15 cellular contexts compared by ENCODE assay signal in genomic region chr14:32205984-32206383, GRCh38. TPM values are rescaled to one million over a fixed set of nuclear protein-coding genes. Genes with fewer than 3 reads are reported as not detected.
DNase-seq lines count a peak whose midpoint lies in the region; ATAC-seq, FAIRE-seq and TF ChIP-seq lines count a peak whose summit lies in the region.
"Had no signal": no experiment of that assay in that cellular context is flagged by ENCODE, and none has a peak within 500 bp of the region (broad histone marks: within the 10 kb centered on the region; RNA-seq: fewer than 3 reads in every experiment).

No MANE protein-coding gene starts in this region.

- no TSS peak for BruUV-seq in GM12878 (replicated peaks; lab: Mats Ljungman, UMichigan)

- peak overlapping the region in 2 of 4 donors; percentile 39 to 43 for H3K4me3 Mint-ChIP-seq in CD4-positive, CD25-positive, alpha-beta regulatory T cell
- no peak overlapping the region for H3K4me3 Mint-ChIP-seq in mesothelial cell of epicardium
- H3K4me3 Mint-ChIP-seq: activated T-helper 1 cell treated with anti-CD3 and anti-CD28 coated beads, Interleukin-12 subunit alpha, Interleukin-12 subunit beta, Interleukin-2, Interleukin-4 antibody, amounts not matched to agents 30 ng/mL and 10 ng/mL and 1 ng/mL, durations not matched to agents 14 hours and 24 hours and 36 hours had no signal

- peak; percentile 96 to 99 for TF ChIP-seq EP300 in GM12878 (IDR thresholded peaks at IDR 0.05; ENCODE audit: borderline replicate concordance in 1 of 2, control insufficient read depth in 1 of 2, low read depth in 2 of 2, low read length in 2 of 2)

- peak in 2 of 3 donors; percentile 9 to 10 for DNase-seq in CD4-positive, CD25-positive, alpha-beta regulatory T cell
- DNase-seq in KBM-7 (peak; percentile 50), GM12878 (ENCODE audit: low read depth, low spot score) (peak; percentile 45), mesothelial cell of epicardium (ENCODE audit: low spot score in 2 of 2, unreplicated experiment in 2 of 2) (no peak), NCI-H187 treated with DMSO at 0.1 percent for 48 hours (lab: John Stamatoyannopoulos, UW) (no peak)
- DNase-seq in stimulated activated CD4-positive, alpha-beta T cell treated with anti-CD3 and anti-CD28 coated beads, Interleukin-1b, Interleukin-23, amount 100 ng/mL, for 48 hours = no peak
- DNase-seq: Peyer's patch had no signal

- RAD21 ChIA-PET in GM12878 (lab: Charles Lee; ENCODE audit: unreplicated experiment) = interaction anchor here (0.7 to 1.0 kb wide), 3 partner anchors 14 to 49 kb away, joined by 3 to 5 read pairs (median 4); no protein-coding TSS in a partner anchor

- intact Hi-C loops in GM12878 (cut with micrococcal nuclease; ENCODE audit: unreplicated experiment) = loop anchor here (2.0 kb wide), 1 partner anchor 47 kb away; no protein-coding TSS in a partner anchor

- no peak overlapping the region for H3K9ac ChIP-seq in GM12878 (ENCODE audit: control insufficient read depth, insufficient read depth, low read length)

- H3K36me3 ChIP-seq in CD4-positive, CD25-positive, alpha-beta regulatory T cell (ENCODE audit: control insufficient read depth, insufficient read depth, low read length) = no peaks in the 10 kb centered on the region
- H3K36me3 ChIP-seq in GM12878 (ENCODE audit: control insufficient read depth in 2 of 2, insufficient read depth in 2 of 2, low read length in 1 of 2) = no peaks in the 10 kb centered on the region
- H3K36me3 ChIP-seq: Peyer's patch had no signal

- H3K27ac ChIP-seq in CD4-positive, CD25-positive, alpha-beta regulatory T cell (ENCODE audit: insufficient read depth, low read length, poor library complexity, severe bottlenecking) = no peak overlapping the region
- no peak overlapping the region for H3K27ac ChIP-seq in GM12878 (ENCODE audit: control insufficient read depth, insufficient read depth)
- H3K27ac ChIP-seq: epithelial cell of prostate, Peyer's patch, VCaP had no signal

- POLR2A ChIA-PET in GM12878 (lab: Charles Lee) = no interaction called here

- H3K4me3 ChIP-seq in CD4-positive, CD25-positive, alpha-beta regulatory T cell (ENCODE audit: low read depth, low read length) = no peak overlapping the region
- no peak overlapping the region for H3K4me3 ChIP-seq in GM12878
- H3K4me3 ChIP-seq: Peyer's patch had no signal

- peaks cover 5 to 31% (median 20%) of the 10 kb centered on the region in 4 donors for H3K4me1 Mint-ChIP-seq in CD4-positive, CD25-positive, alpha-beta regulatory T cell
- peaks cover 12% of the 10 kb centered on the region for H3K4me1 Mint-ChIP-seq in mesothelial cell of epicardium

- H3K9me3 ChIP-seq in CD4-positive, CD25-positive, alpha-beta regulatory T cell (ENCODE audit: control insufficient read depth in 2 of 2, low read length in 2 of 2) = no peaks in the 10 kb centered on the region
- no peaks in the 10 kb centered on the region for H3K9me3 ChIP-seq in GM12878 (replicated peaks; ENCODE audit: control insufficient read depth, insufficient read depth, low read length)
- H3K9me3 ChIP-seq: Peyer's patch had no signal

- in situ Hi-C loops in KBM-7 (cut with MboI; ENCODE audit: low pct_unique_long_range_greater_than_20kb, low sequenced_read_pairs) = no loop called here
- in situ Hi-C loops in GM12878 (cut with MboI) = no loop called here

- TF ChIP-seq RAD21 in GM12878 (IDR thresholded peaks at IDR 0.05; ENCODE audit: insufficient read depth, low read depth, low read length) = no peak

- no peak for ATAC-seq in CD4-positive, CD25-positive, alpha-beta regulatory T cell (ENCODE audit: low read depth in 2 of 2)
- ATAC-seq in GM18907 (IDR thresholded peaks at IDR 0.05; ENCODE audit: unreplicated experiment) = peak; percentile 21
- peak; percentile 41 for ATAC-seq in GM12878
- ATAC-seq in HG03097 (IDR thresholded peaks at IDR 0.05; ENCODE audit: low FRiP score, unreplicated experiment) = no peak

- no peaks in the 10 kb centered on the region for H3K36me3 Mint-ChIP-seq in CD4-positive, CD25-positive, alpha-beta regulatory T cell
- H3K36me3 Mint-ChIP-seq in mesothelial cell of epicardium = no peaks in the 10 kb centered on the region

- peaks cover 44% of the 10 kb centered on the region for H3K27me3 Mint-ChIP-seq in CD4-positive, CD25-positive, alpha-beta regulatory T cell
- peaks cover 3% of the 10 kb centered on the region for H3K27me3 Mint-ChIP-seq in mesothelial cell of epicardium (ENCODE audit: low read depth)

- WGBS in GM12878 (ENCODE audit: insufficient coverage, insufficient replicate concordance, low lambda C conversion rate, missing lambda C conversion rate) = 0% methylated on average over 4 of the region's 4 CpGs

- H4K20me1 ChIP-seq in GM12878 (ENCODE audit: control insufficient read depth, insufficient read depth) = no peaks in the 10 kb centered on the region

- H3K27ac Mint-ChIP-seq in CD4-positive, CD25-positive, alpha-beta regulatory T cell = no peak overlapping the region
- no peak overlapping the region for H3K27ac Mint-ChIP-seq in mesothelial cell of epicardium
- H3K27ac Mint-ChIP-seq: activated T-helper 1 cell treated with anti-CD3 and anti-CD28 coated beads, Interleukin-12 subunit alpha, Interleukin-12 subunit beta, Interleukin-2, Interleukin-4 antibody, amounts not matched to agents 30 ng/mL and 10 ng/mL and 1 ng/mL, durations not matched to agents 14 hours and 24 hours and 36 hours had no signal

- H3K4me1 ChIP-seq in CD4-positive, CD25-positive, alpha-beta regulatory T cell (ENCODE audit: control insufficient read depth, insufficient read depth, low read length, poor library complexity, severe bottlenecking) = peaks cover 31% of the 10 kb centered on the region
- peaks cover 25% of the 10 kb centered on the region for H3K4me1 ChIP-seq in GM12878 (ENCODE audit: control insufficient read depth, insufficient read depth, low read length)

- FAIRE-seq in GM12878 (lab: Jason Lieb, UNC) = no peak

- H2AFZ ChIP-seq in GM12878 (ENCODE audit: control insufficient read depth, low read depth, low read length) = no peak overlapping the region

- CTCF ChIA-PET in GM12878 (lab: Yijun Ruan, JAX) = interaction anchor here (0.8 to 2.9 kb wide), 5 partner anchors 8 to 133 kb away, joined by 3 to 10 read pairs (median 4); no protein-coding TSS in a partner anchor

- H3K27me3 ChIP-seq in CD4-positive, CD25-positive, alpha-beta regulatory T cell (ENCODE audit: control insufficient read depth, insufficient read depth, low read length) = peaks cover 2% of the 10 kb centered on the region
- H3K27me3 ChIP-seq in GM12878 (replicated peaks in 1 of 2; ENCODE audit: control insufficient read depth in 2 of 2, insufficient read depth in 2 of 2, low read length in 1 of 2) = no peaks in the 10 kb centered on the region
- H3K27me3 ChIP-seq: Peyer's patch had no signal

- TF ChIP-seq CTCF in GM12878 (IDR thresholded peaks at IDR 0.05 in 2 of 3, conservative IDR thresholded peaks at IDR 0.05 in 1 of 3; ENCODE audit: control insufficient read depth in 2 of 3, extremely low read depth in 1 of 3, insufficient read depth in 1 of 3, low read depth in 3 of 3, low read length in 3 of 3) (0 out of 6 replicates have a peak, but pooled peaks of 1 of the 3 experiments have one; percentile 6), mesothelial cell of epicardium (IDR thresholded peaks at IDR 0.05; ENCODE audit: unreplicated experiment) (no peak)

- H3K79me2 ChIP-seq in GM12878 (ENCODE audit: control insufficient read depth, insufficient read depth, low read length) = no peaks in the 10 kb centered on the region

- peak overlapping the region; percentile 72 for H3K4me2 ChIP-seq in GM12878 (ENCODE audit: control insufficient read depth, insufficient read depth)

- TF ChIP-seq POLR2A in GM12878 (IDR thresholded peaks at IDR 0.05; ENCODE audit: low read depth, low read length) = no peak

- peaks cover 0 to 3% (median 0%) of the 10 kb centered on the region in 7 donors for H3K9me3 Mint-ChIP-seq in CD4-positive, CD25-positive, alpha-beta regulatory T cell
- H3K9me3 Mint-ChIP-seq in mesothelial cell of epicardium = peaks cover 12% of the 10 kb centered on the region
- H3K9me3 Mint-ChIP-seq: activated T-helper 1 cell treated with anti-CD3 and anti-CD28 coated beads, Interleukin-12 subunit alpha, Interleukin-12 subunit beta, Interleukin-2, Interleukin-4 antibody, amounts not matched to agents 30 ng/mL and 10 ng/mL and 1 ng/mL, durations not matched to agents 14 hours and 24 hours and 36 hours had no signal

- SMC1A ChIA-PET in GM12878 (lab: Charles Lee; ENCODE audit: uncharacterized antibody, unreplicated experiment) = interaction anchor here (0.8 to 4.3 kb wide), 7 partner anchors 8 to 133 kb away, joined by 3 to 22 read pairs (median 3); no protein-coding TSS in a partner anchor

RNA-seq across cellular contexts. Expression of gene RNU6-8, which starts 2.9 kb away (rescaled TPM):
- total RNA-seq in CD4-positive, CD25-positive, alpha-beta regulatory T cell = not detected
- not detected for polyA plus RNA-seq in CD4-positive, CD25-positive, alpha-beta regulatory T cell
- not detected in 2 replicates for total RNA-seq in GM12878 (2013; cell fraction: nucleolus; rRNA removed)
- total RNA-seq in GM12878 (2014; rRNA removed) (not detected in 2 replicates), GM12878 (2014; rRNA removed; fragmentation: Illumina TruSeq; extraction: Trizol) (not detected in 2 replicates), GM12878 (2021) (not detected in 2 replicates), mesothelial cell of epicardium (not detected in 3 replicates)
- not detected for polyA plus RNA-seq in GM12878 (2011; ENCODE audit: low read depth)
- polyA plus RNA-seq in GM12878 (2011; rRNA removed) (not detected in 2 replicates), GM12878 (2014; fragmentation: Illumina TruSeq; extraction: Trizol) (not detected in 2 replicates), GM12878 (2014; fragmentation: Nextera tagmentation; extraction: Ambion mirVana) (not detected), GM12878 (2014; rRNA removed) (not detected in 2 replicates), GM12878 (2016; fragmentation: Nextera tagmentation; extraction: Ambion mirVana) (not detected)
- polyA plus RNA-seq in GM12878 (2011; cell fraction: cytosol; rRNA removed) = not detected in 2 replicates
- not detected in 2 replicates for polyA plus RNA-seq in GM12878 (2011; cell fraction: nucleus; rRNA removed)
- polyA plus RNA-seq in GM12878 (2012) = not detected in 2 replicates
- not detected in 2 replicates for polyA minus RNA-seq in GM12878 (2011; rRNA and poly(A)+ RNA removed)
- polyA minus RNA-seq in GM12878 (2011; cell fraction: cytosol; rRNA and poly(A)+ RNA removed) = not detected in 2 replicates
- polyA minus RNA-seq in GM12878 (2011; cell fraction: nucleus; rRNA and poly(A)+ RNA removed) = under 0.01 TPM in 1 of 2 replicates, not detected in the other
- total RNA-seq: activated T-helper 1 cell treated with anti-CD3 and anti-CD28 coated beads, Interleukin-12 subunit alpha, Interleukin-12 subunit beta, Interleukin-2, Interleukin-4 antibody, amounts not matched to agents 30 ng/mL and 10 ng/mL and 1 ng/mL, durations not matched to agents 14 hours and 24 hours and 36 hours; liver; omental fat pad; Peyer's patch had no signal
- polyA plus RNA-seq: BJ, liver had no signal

RNA-seq across cellular contexts. Expression of gene RNU6-7, which starts 4.1 kb away (rescaled TPM):
- total RNA-seq in CD4-positive, CD25-positive, alpha-beta regulatory T cell = not detected
- not detected for polyA plus RNA-seq in CD4-positive, CD25-positive, alpha-beta regulatory T cell
- not detected in 2 replicates for total RNA-seq in GM12878 (2013; cell fraction: nucleolus; rRNA removed)
- total RNA-seq in GM12878 (2014; rRNA removed) (not detected in 2 replicates), GM12878 (2014; rRNA removed; fragmentation: Illumina TruSeq; extraction: Trizol) (not detected in 2 replicates), GM12878 (2021) (not detected in 2 replicates), mesothelial cell of epicardium (not detected in 3 replicates)
- polyA plus RNA-seq in GM12878 (2011; ENCODE audit: low read depth) = not detected
- polyA plus RNA-seq in GM12878 (2011; rRNA removed) (not detected in 2 replicates), GM12878 (2014; fragmentation: Illumina TruSeq; extraction: Trizol) (not detected in 2 replicates), GM12878 (2014; fragmentation: Nextera tagmentation; extraction: Ambion mirVana) (not detected), GM12878 (2014; rRNA removed) (not detected in 2 replicates), GM12878 (2016; fragmentation: Nextera tagmentation; extraction: Ambion mirVana) (not detected)
- polyA plus RNA-seq in GM12878 (2011; cell fraction: cytosol; rRNA removed) = not detected in 2 replicates
- not detected in 2 replicates for polyA plus RNA-seq in GM12878 (2011; cell fraction: nucleus; rRNA removed)
- not detected in 2 replicates for polyA plus RNA-seq in GM12878 (2012)
- polyA minus RNA-seq in GM12878 (2011; rRNA and poly(A)+ RNA removed) = not detected in 2 replicates
- polyA minus RNA-seq in GM12878 (2011; cell fraction: cytosol; rRNA and poly(A)+ RNA removed) = not detected in 2 replicates
- under 0.01 TPM in 1 of 2 replicates, not detected in the other for polyA minus RNA-seq in GM12878 (2011; cell fraction: nucleus; rRNA and poly(A)+ RNA removed)
- total RNA-seq: activated T-helper 1 cell treated with anti-CD3 and anti-CD28 coated beads, Interleukin-12 subunit alpha, Interleukin-12 subunit beta, Interleukin-2, Interleukin-4 antibody, amounts not matched to agents 30 ng/mL and 10 ng/mL and 1 ng/mL, durations not matched to agents 14 hours and 24 hours and 36 hours; liver; omental fat pad; Peyer's patch had no signal
- polyA plus RNA-seq: BJ, liver had no signal

Comparison
In these comparisons a context has a peak if more than half of its experiments do, and no peak if none do; other contexts are left out.
1. ATAC-seq: peak in GM18907 (single experiment) and GM12878 (single experiment); none in CD4-positive, CD25-positive, alpha-beta regulatory T cell (0 of 2) and HG03097 (single experiment).
2. DNase-seq: peak in CD4-positive, CD25-positive, alpha-beta regulatory T cell (2 of 3), KBM-7 (single experiment) and GM12878 (single experiment); none in mesothelial cell of epicardium (0 of 2), stimulated activated CD4-positive, alpha-beta T cell treated with anti-CD3 and anti-CD28 coated beads, Interleukin-1b, Interleukin-23, amount 100 ng/mL, for 48 hours (single experiment) and NCI-H187 treated with DMSO at 0.1 percent for 48 hours (single experiment).